ENCODE assay signal across 14 cellular contexts in the genomic region with DNA sequence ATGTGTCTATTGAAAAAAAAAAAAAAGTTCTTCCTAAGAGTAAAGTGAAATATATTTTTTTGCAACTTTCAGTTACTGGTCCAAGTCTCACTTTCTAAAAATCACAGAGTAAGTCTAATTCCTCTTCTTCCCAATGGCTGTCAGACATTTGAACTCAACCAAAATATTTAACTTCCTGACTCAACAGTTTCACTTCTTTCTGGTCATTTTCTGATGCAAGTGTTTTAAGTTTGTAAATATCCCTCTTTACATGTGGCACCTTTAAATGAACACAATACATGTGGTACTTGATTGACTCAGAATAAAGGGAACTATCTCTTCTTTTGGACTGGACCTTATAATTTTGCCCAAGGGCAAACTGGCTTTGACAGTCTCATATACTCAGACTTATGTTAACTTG.
A peak's percentile ranks its signal among the peaks of the same experiment; 100 is the strongest.
DNase-seq lines count a peak whose midpoint lies in the region; ATAC-seq and TF ChIP-seq lines count a peak whose summit lies in the region.
"Had no signal": no experiment of that assay in that cellular context is flagged by ENCODE, and none has a peak within 500 bp of the region (broad histone marks: within the 10 kb centered on the region; RNA-seq: fewer than 3 reads in every experiment).

No MANE protein-coding gene starts in this region.

- 0 out of 2 replicates have a peak, but pooled peaks cover 6% of the 10 kb centered on the region for H4K20me1 ChIP-seq in OCI-LY7 (ENCODE audit: insufficient read depth, low read length)

- H3K4me1 ChIP-seq in OCI-LY7 (ENCODE audit: insufficient read depth, low read length, poor library complexity, severe bottlenecking) (peaks cover 12% of the 10 kb centered on the region), psoas muscle (no peaks in the 10 kb centered on the region)
- H3K4me1 ChIP-seq: breast epithelium had no signal

- no peak for TF ChIP-seq CTCF in 22Rv1 (IDR thresholded peaks at IDR 0.05)
- no peak for TF ChIP-seq CTCF in GM13977 (IDR thresholded peaks at IDR 0.05; ENCODE audit: extremely low read depth, insufficient read depth, missing control alignments)
- no peak for TF ChIP-seq CTCF in OCI-LY7 (conservative IDR thresholded peaks at IDR 0.05; ENCODE audit: low read length)
- TF ChIP-seq CTCF in dorsolateral prefrontal cortex (IDR thresholded peaks at IDR 0.05 in 54 of 56, conservative IDR thresholded peaks at IDR 0.05 in 2 of 56; ENCODE audit: low read depth in 1 of 56, partially characterized antibody in 56 of 56): no peak
- no peak for TF ChIP-seq CTCF in psoas muscle (IDR thresholded peaks at IDR 0.05)

- H2AFZ ChIP-seq in OCI-LY7 (ENCODE audit: low read length): no peak overlapping the region

- H3K4me2 ChIP-seq in OCI-LY7 (ENCODE audit: low read length): peak overlapping the region; percentile 52

- POLR2A ChIA-PET in OCI-LY7 (lab: Charles Lee): no interaction called here

- in situ Hi-C loops in GM13977 (cut with MboI; ENCODE audit: low pct_unique_long_range_greater_than_20kb, low sequenced_read_pairs, unreplicated experiment): no loop called here

- H3K27ac ChIP-seq in 22Rv1: peak overlapping the region; percentile 70
- H3K27ac ChIP-seq in OCI-LY7 (ENCODE audit: low read depth, low read length, poor library complexity, severe bottlenecking): peak overlapping the region; percentile 32
- H3K27ac ChIP-seq in dorsolateral prefrontal cortex: peak overlapping the region in 11 of 59 donors; percentile 0 to 46 (median 9)
- no peak overlapping the region for H3K27ac ChIP-seq in psoas muscle
- H3K27ac ChIP-seq: breast epithelium had no signal

- H3K9me2 ChIP-seq in OCI-LY7 (ENCODE audit: insufficient read depth, low read length): no peaks in the 10 kb centered on the region

- H3K9me3 ChIP-seq in OCI-LY7 (ENCODE audit: low read length) (no peaks in the 10 kb centered on the region), psoas muscle (no peaks in the 10 kb centered on the region)
- H3K9me3 ChIP-seq: breast epithelium, mucosa of descending colon had no signal

- peaks cover 69% of the 10 kb centered on the region for H3K79me2 ChIP-seq in OCI-LY7 (ENCODE audit: insufficient read depth, low read depth, low read length)

- DNase-seq in GM13977 (ENCODE audit: low spot score) (peak; percentile 15), OCI-LY7 (ENCODE audit: low spot score) (peak; percentile 40), germinal center (ENCODE audit: low spot score) (peak; percentile 9), dorsolateral prefrontal cortex (no peak), cerebellar nuclear complex (lab: John Stamatoyannopoulos, UW) (no peak), psoas muscle (no peak)
- DNase-seq: activated effector memory CD4-positive, alpha-beta T cell treated with Interleukin-2 at 50 U/mL for 16 hours; DMS79 treated with DMSO at 0.1 percent for 48 hours; KG1; mucosa of descending colon; T-cell had no signal

- peaks cover 27% of the 10 kb centered on the region for H3K36me3 ChIP-seq in OCI-LY7 (ENCODE audit: insufficient read depth, low read length)
- H3K36me3 ChIP-seq in psoas muscle (ENCODE audit: insufficient read depth in 1 of 2, low read depth in 1 of 2): peaks cover 0 to 18% of the 10 kb centered on the region in 2 donors
- H3K36me3 ChIP-seq: breast epithelium had no signal

- CTCF ChIA-PET in OCI-LY7 (lab: Charles Lee; ENCODE audit: unreplicated experiment): no interaction called here

- intact Hi-C loops in OCI-LY7 (cut with micrococcal nuclease; ENCODE audit: unreplicated experiment): no loop called here
- intact Hi-C loops in dorsolateral prefrontal cortex (cut with DNase I): no loop called here
- intact Hi-C loops in psoas muscle (cut with DNase I): no loop called here

- BruUV-seq in OCI-LY7 (replicated peaks; lab: Mats Ljungman, UMichigan): no TSS peak

- H3K27me3 ChIP-seq in dorsolateral prefrontal cortex (no peaks in the 10 kb centered on the region), psoas muscle (ENCODE audit: insufficient read depth in 3 of 3, low read length in 2 of 3) (no peaks in the 10 kb centered on the region)
- H3K27me3 ChIP-seq: breast epithelium had no signal

- ATAC-seq in HG03520 (IDR thresholded peaks at IDR 0.05; ENCODE audit: unreplicated experiment) (no peak), psoas muscle (no peak)
- ATAC-seq: mucosa of descending colon, T-cell had no signal

- H3K4me3 ChIP-seq in OCI-LY7 (ENCODE audit: low read depth, low read length, poor library complexity, severe bottlenecking) (no peak overlapping the region), dorsolateral prefrontal cortex (no peak overlapping the region), psoas muscle (no peak overlapping the region)
- H3K4me3 ChIP-seq: breast epithelium, mucosa of descending colon had no signal

Comparison
In these comparisons a context has a peak if more than half of its experiments do, and no peak if none do; other contexts are left out.
1. DNase-seq: peak in GM13977 (single experiment), OCI-LY7 (single experiment) and germinal center (single experiment); none in dorsolateral prefrontal cortex (0 of 10), cerebellar nuclear complex (0 of 2) and psoas muscle (0 of 2).